1 cellular context compared by ENCODE assay signal in genomic region chrX:109926743-109927662, GRCh38.
TF ChIP-seq lines count a peak whose summit lies in the region.

No MANE protein-coding gene starts in this region.

TF ChIP-seq in GM23338, 12 proteins besides CTCF, POLR2A, EP300 and RAD21 (continued from another document):
- TF ChIP-seq CREB1 (CRISPR knock-in tag; IDR thresholded peaks at IDR 0.05; ENCODE audit: low read depth) (no peak), POLR2AphosphoS5 (IDR thresholded peaks at IDR 0.05; ENCODE audit: low read depth) (no peak), EZH2phosphoT487 (IDR thresholded peaks at IDR 0.05; ENCODE audit: unreplicated experiment) (no peak), ETS1 (IDR thresholded peaks at IDR 0.05) (no peak), ZNF331 (CRISPR knock-in tag; IDR thresholded peaks at IDR 0.05; ENCODE audit: low read depth) (no peak), REST (IDR thresholded peaks at IDR 0.05; ENCODE audit: unreplicated experiment) (no peak), NANOG (IDR thresholded peaks at IDR 0.05; ENCODE audit: borderline replicate concordance) (no peak), EZH2 (IDR thresholded peaks at IDR 0.05; ENCODE audit: low read depth, unreplicated experiment) (no peak), JUNB (IDR thresholded peaks at IDR 0.05; ENCODE audit: unreplicated experiment) (no peak), STAT1 (IDR thresholded peaks at IDR 0.05; ENCODE audit: unreplicated experiment) (no peak), ZNF114 (CRISPR knock-in tag; IDR thresholded peaks at IDR 0.05) (no peak)
